8 cellular contexts compared by ENCODE assay signal in genomic region chr19:44207126-44207803, GRCh38. TPM values are rescaled to one million over a fixed set of nuclear protein-coding genes. Genes with fewer than 3 reads are reported as not detected.
DNase-seq lines count a peak whose midpoint lies in the region; ATAC-seq and TF ChIP-seq lines count a peak whose summit lies in the region.

No MANE protein-coding gene starts in this region.

- peaks cover 8 to 40% (median 30%) of the 10 kb centered on the region in 9 donors for H3K9me3 Mint-ChIP-seq in naive thymus-derived CD8-positive, alpha-beta T cell
- H3K9me3 Mint-ChIP-seq in stimulated activated naive B cell treated with anti-CD40 and anti-IgM and Interleukin-4, amounts not matched to agents 10 μg/mL and 1 μg/mL and 100 μg/mL, for 72 hours = peaks cover 7 to 13% of the 10 kb centered on the region in 2 donors

- TF ChIP-seq RAD21 in Ishikawa (IDR thresholded peaks at IDR 0.05; ENCODE audit: low read depth) = no peak

- no peaks in the 10 kb centered on the region for H3K36me3 ChIP-seq in Peyer's patch

- peak overlapping the region; percentile 69 to 74 (median 72) for H3K4me3 ChIP-seq in Peyer's patch

- no peak for TF ChIP-seq EP300 in Ishikawa (IDR thresholded peaks at IDR 0.05; ENCODE audit: borderline replicate concordance)

- TF ChIP-seq CTCF in Peyer's patch (IDR thresholded peaks at IDR 0.05) = no peak

- ATAC-seq in GM21528 (IDR thresholded peaks at IDR 0.05; ENCODE audit: low FRiP score, unreplicated experiment) = peak; percentile 91
- ATAC-seq in naive thymus-derived CD8-positive, alpha-beta T cell = peak; percentile 90
- ATAC-seq in stimulated activated naive B cell treated with anti-CD40 and anti-IgM and Interleukin-4, amounts not matched to agents 10 μg/mL and 1 μg/mL and 100 μg/mL, for 72 hours (replicated peaks) = peak; percentile 92 to 94

- H3K9me3 ChIP-seq in Peyer's patch = peaks cover 0 to 5% (median 2%) of the 10 kb centered on the region in 4 donors

- H3K4me1 Mint-ChIP-seq in naive thymus-derived CD8-positive, alpha-beta T cell = peaks cover 3 to 12% (median 10%) of the 10 kb centered on the region in 4 donors
- H3K4me1 Mint-ChIP-seq in stimulated activated naive B cell treated with anti-CD40 and anti-IgM and Interleukin-4, amounts not matched to agents 10 μg/mL and 1 μg/mL and 100 μg/mL, for 72 hours = peaks cover 4 to 10% of the 10 kb centered on the region in 2 donors

- peak overlapping the region; percentile 76 to 96 (median 89) for H3K27ac Mint-ChIP-seq in naive thymus-derived CD8-positive, alpha-beta T cell
- peak overlapping the region; percentile 85 for H3K27ac Mint-ChIP-seq in stimulated activated naive B cell treated with anti-CD40 and anti-IgM and Interleukin-4, amounts not matched to agents 10 μg/mL and 1 μg/mL and 100 μg/mL, for 72 hours

- H3K4me3 Mint-ChIP-seq in naive thymus-derived CD8-positive, alpha-beta T cell = peak overlapping the region; percentile 86 to 96 (median 90)
- H3K4me3 Mint-ChIP-seq in stimulated activated naive B cell treated with anti-CD40 and anti-IgM and Interleukin-4, amounts not matched to agents 10 μg/mL and 1 μg/mL and 100 μg/mL, for 72 hours = peak overlapping the region; percentile 89 to 95

- POLR2A ChIA-PET in naive thymus-derived CD8-positive, alpha-beta T cell (lab: Charles Lee) = interaction anchor here (0.7 to 1.6 kb wide), 7 partner anchors 9 to 293 kb away, joined by 3 to 8 read pairs (median 3); partner anchors contain the start of genes ZNF180, ZNF221, ZNF226 and ZNF235

- H3K27ac ChIP-seq in Peyer's patch = peak overlapping the region; percentile 75 to 80 (median 77)

- peaks cover 0 to 19% (median 12%) of the 10 kb centered on the region in 3 donors for H3K36me3 Mint-ChIP-seq in naive thymus-derived CD8-positive, alpha-beta T cell
- peaks cover 7 to 10% of the 10 kb centered on the region in 2 donors for H3K36me3 Mint-ChIP-seq in stimulated activated naive B cell treated with anti-CD40 and anti-IgM and Interleukin-4, amounts not matched to agents 10 μg/mL and 1 μg/mL and 100 μg/mL, for 72 hours

- peak in 1 of 2 donors; percentile 11 for TF ChIP-seq POLR2A in Peyer's patch (IDR thresholded peaks at IDR 0.05)

- no peaks in the 10 kb centered on the region for H3K4me1 ChIP-seq in Peyer's patch

- DNase-seq in DMS 273 (lab: John Stamatoyannopoulos, UW; ENCODE audit: unreplicated experiment) = peak; percentile 98
- peak; percentile 85 to 94 (median 87) for DNase-seq in Peyer's patch
- peak; percentile 73 for DNase-seq in activated effector memory CD4-positive, alpha-beta T cell treated with Interleukin-2 at 50 U/mL for 16 hours
- DNase-seq in fibroblast of peridontal ligament (ENCODE audit: extremely low read depth) = peak; percentile 94
- peak; percentile 53 to 88 (median 73) for DNase-seq in naive thymus-derived CD8-positive, alpha-beta T cell
- peak; percentile 79 for DNase-seq in stimulated activated naive B cell treated with anti-CD40 and anti-IgM and Interleukin-4, amounts not matched to agents 10 μg/mL and 1 μg/mL and 100 μg/mL, for 72 hours

- H3K27me3 ChIP-seq in Peyer's patch = no peaks in the 10 kb centered on the region

- peaks cover 6 to 16% (median 9%) of the 10 kb centered on the region in 5 donors for H3K27me3 Mint-ChIP-seq in naive thymus-derived CD8-positive, alpha-beta T cell
- H3K27me3 Mint-ChIP-seq in stimulated activated naive B cell treated with anti-CD40 and anti-IgM and Interleukin-4, amounts not matched to agents 10 μg/mL and 1 μg/mL and 100 μg/mL, for 72 hours = peaks cover 9 to 12% of the 10 kb centered on the region in 2 donors

TF ChIP-seq in Ishikawa, 13 proteins besides CTCF, POLR2A, EP300 and RAD21:
- peak; percentile 55 for TF ChIP-seq TAF1 (IDR thresholded peaks at IDR 0.05; ENCODE audit: low read depth)
- TF ChIP-seq NFIC (IDR thresholded peaks at IDR 0.05) = peak; percentile 41; the same call in 1 of the 2 replicates
- no peak for TF ChIP-seq FOXM1 (IDR thresholded peaks at IDR 0.05; ENCODE audit: borderline replicate concordance, low read depth)
- TF ChIP-seq, protein P1, sequence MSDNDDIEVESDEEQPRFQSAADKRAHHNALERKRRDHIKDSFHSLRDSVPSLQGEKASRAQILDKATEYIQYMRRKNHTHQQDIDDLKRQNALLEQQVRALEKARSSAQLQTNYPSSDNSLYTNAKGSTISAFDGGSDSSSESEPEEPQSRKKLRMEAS (IDR thresholded peaks at IDR 0.05) = 0 out of 2 replicates have a peak, but pooled peaks have one; percentile 20
- TF ChIP-seq TCF12 (IDR thresholded peaks at IDR 0.05; ENCODE audit: low read depth) = peak; percentile 58; the same call in 1 of the 2 replicates
- 0 out of 2 replicates have a peak, but pooled peaks have one; percentile 21 for TF ChIP-seq CREB1 (IDR thresholded peaks at IDR 0.05; ENCODE audit: low read depth)
- no peak for TF ChIP-seq TEAD4 (IDR thresholded peaks at IDR 0.05)
- no peak for TF ChIP-seq ZBTB7A (IDR thresholded peaks at IDR 0.05; ENCODE audit: low read depth)
- TF ChIP-seq YY1 (IDR thresholded peaks at IDR 0.05; ENCODE audit: low read depth) = peak; percentile 80
TF ChIP-seq in Ishikawa: peak in this region for 6.

RNA-seq across cellular contexts. Expression of gene ZNF227, which starts 5.1 kb away (rescaled TPM):
- 10 to 100 TPM in 3 of 4 donors, 1 to 10 TPM in 1; 9.9 to 18.2 (median 14.2) TPM for total RNA-seq in Peyer's patch
- total RNA-seq in naive thymus-derived CD8-positive, alpha-beta T cell = 10 to 100 TPM; 57.0 to 57.4 TPM
- 10 to 100 TPM in 2 of 3 donors, 1 to 10 TPM in 1; 9.0 to 12.9 (median 11.2) TPM for polyA plus RNA-seq in naive thymus-derived CD8-positive, alpha-beta T cell

RNA-seq across cellular contexts. Expression of gene ZNF226, which starts 42.4 kb away (rescaled TPM):
- 10 to 100 TPM; 21.3 to 25.6 (median 23.2) TPM for total RNA-seq in Peyer's patch
- total RNA-seq in naive thymus-derived CD8-positive, alpha-beta T cell = 10 to 100 TPM; 55.7 to 56.8 TPM
- polyA plus RNA-seq in naive thymus-derived CD8-positive, alpha-beta T cell = 10 to 100 TPM; 19.7 to 23.7 (median 20.6) TPM

RNA-seq across cellular contexts. Expression of gene ZNF233, which starts 52.4 kb away (rescaled TPM):
- total RNA-seq in Peyer's patch = 1 to 10 TPM; 1.2 to 2.5 (median 1.6) TPM
- 1 to 10 TPM; 1.2 to 1.7 TPM for total RNA-seq in naive thymus-derived CD8-positive, alpha-beta T cell
- under 1 TPM in 2 of 3 donors, not detected in 1; 0.59 to 0.64 TPM for polyA plus RNA-seq in naive thymus-derived CD8-positive, alpha-beta T cell

Comparison
In these comparisons a context has a peak if more than half of its experiments do, and no peak if none do; other contexts are left out.
1. Peak in every context shown above with its lines: DNase-seq, ATAC-seq, H3K4me3 ChIP-seq and H3K27ac ChIP-seq.